In the genomic region with DNA sequence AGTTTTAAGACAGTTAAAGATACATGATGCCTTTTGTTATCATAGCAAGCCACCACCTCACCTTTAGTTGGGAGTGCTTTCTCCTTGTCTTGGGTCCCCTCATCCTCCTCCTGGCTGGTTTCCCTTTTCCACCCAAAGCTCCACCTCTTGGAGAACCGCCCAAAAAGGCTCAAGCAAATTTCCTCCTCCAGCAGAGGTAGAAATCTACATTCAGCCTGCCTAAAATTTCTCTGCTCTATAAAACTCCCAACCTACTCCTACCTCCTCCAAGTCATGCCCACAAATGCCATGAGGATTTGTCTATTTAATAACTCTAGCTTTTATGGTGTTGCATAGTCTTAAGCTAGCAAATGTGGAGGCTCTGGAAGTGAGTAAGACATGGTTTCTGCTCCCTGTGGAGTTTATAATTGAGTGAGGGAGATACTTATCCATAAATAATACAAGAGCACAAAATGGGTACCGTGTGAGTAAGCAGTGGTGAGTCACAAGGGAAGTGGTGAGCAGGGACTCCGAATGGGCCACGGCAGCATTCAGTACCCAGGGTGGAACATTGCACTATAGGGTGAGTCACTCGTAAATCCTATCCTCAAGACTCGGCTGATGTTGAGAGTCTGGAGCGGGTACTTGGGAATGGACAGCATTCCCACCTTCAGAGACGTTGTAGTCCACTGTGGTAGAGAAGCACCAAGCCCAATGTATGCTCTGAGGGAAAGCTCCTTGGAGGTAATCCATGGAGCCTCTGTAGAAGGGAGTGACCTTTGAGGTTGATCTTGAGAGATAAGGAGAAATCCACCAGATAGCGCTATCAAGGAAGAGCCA, we compare ENCODE assay signal across 8 cellular contexts.
DNase-seq lines count a peak whose midpoint lies in the region; ATAC-seq and TF ChIP-seq lines count a peak whose summit lies in the region.

No MANE protein-coding gene starts in this region.

- ATAC-seq in GM19463 (IDR thresholded peaks at IDR 0.05; ENCODE audit: unreplicated experiment), result peak; percentile 57

- no peaks in the 10 kb centered on the region for H3K9me3 Mint-ChIP-seq in endothelial cell (ENCODE audit: unreplicated experiment)

- TF ChIP-seq CTCF in GM10266 (IDR thresholded peaks at IDR 0.05; ENCODE audit: control insufficient read depth, insufficient read depth, low read depth, missing control alignments), result no peak
- TF ChIP-seq CTCF in endothelial cell (IDR thresholded peaks at IDR 0.05; ENCODE audit: unreplicated experiment), result no peak

- in situ Hi-C loops in SK-MEL-5 (cut with HindIII; ENCODE audit: low pct_unique_long_range_greater_than_20kb, low sequenced_read_pairs), result no loop called here

- H3K27me3 Mint-ChIP-seq in endothelial cell (ENCODE audit: unreplicated experiment), result no peaks in the 10 kb centered on the region

- H3K27ac Mint-ChIP-seq in endothelial cell (ENCODE audit: unreplicated experiment), result no peak overlapping the region

- H3K4me1 Mint-ChIP-seq in endothelial cell (ENCODE audit: unreplicated experiment), result no peaks in the 10 kb centered on the region

- no peaks in the 10 kb centered on the region for H3K36me3 Mint-ChIP-seq in endothelial cell (ENCODE audit: low read depth, unreplicated experiment)

- H3K4me3 Mint-ChIP-seq in endothelial cell (ENCODE audit: unreplicated experiment), result no peak overlapping the region

- DNase-seq in SK-MEL-5 (ENCODE audit: low read depth, low spot score), result peak; percentile 65
- peak; percentile 56 for DNase-seq in activated naive CD4-positive, alpha-beta T cell treated with anti-CD3 and anti-CD28 coated beads, Interleukin-2, amount 50 U/mL, for 16 hours
- peak; percentile 98 for DNase-seq in kidney tubule cell (ENCODE audit: low spot score)
- peak; percentile 17 to 25 for DNase-seq in stimulated activated CD8-positive, alpha-beta memory T cell treated with anti-CD3 and anti-CD28 coated beads, Interleukin-4, amount 100 ng/mL, for 1 hour (ENCODE audit: low read depth in 2 of 2, low spot score in 1 of 2)
- no peak for DNase-seq in NCI-H345 (lab: John Stamatoyannopoulos, UW)
- no peak for DNase-seq in GM10266 (ENCODE audit: extremely low spot score)
- DNase-seq in endothelial cell (ENCODE audit: low spot score), result no peak

Comparison
In these comparisons a context has a peak if more than half of its experiments do, and no peak if none do; other contexts are left out.
1. DNase-seq: peak in SK-MEL-5 (single experiment), activated naive CD4-positive, alpha-beta T cell treated with anti-CD3 and anti-CD28 coated beads, Interleukin-2, amount 50 U/mL, for 16 hours (single experiment), kidney tubule cell (single experiment) and stimulated activated CD8-positive, alpha-beta memory T cell treated with anti-CD3 and anti-CD28 coated beads, Interleukin-4, amount 100 ng/mL, for 1 hour (2 of 2); none in NCI-H345 (single experiment), GM10266 (single experiment) and endothelial cell (single experiment).